Comparison of ENCODE assay signal across 1 cellular context in genomic region chr4:98657531-98658286, GRCh38.
A peak's percentile ranks its signal among the peaks of the same experiment; 100 is the strongest.
TF ChIP-seq lines count a peak whose summit lies in the region.

No MANE protein-coding gene starts in this region.

TF ChIP-seq in HEK293, 187 proteins besides CTCF, POLR2A, EP300 and RAD21 (continued from another document):
- TF ChIP-seq PATZ1 (tag by site-specific recombination; IDR thresholded peaks at IDR 0.05), result no peak
- TF ChIP-seq ZEB2 (tag by site-specific recombination; IDR thresholded peaks at IDR 0.05), result 0 out of 2 replicates have a peak, but pooled peaks have one; percentile 49
- TF ChIP-seq ZNF560 (tag by site-specific recombination; IDR thresholded peaks at IDR 0.05; ENCODE audit: borderline replicate concordance), result no peak
- TF ChIP-seq ATF2 (tag by site-specific recombination; IDR thresholded peaks at IDR 0.05; ENCODE audit: low read depth), result no peak
- peak; percentile 84 for TF ChIP-seq ZBTB17 (tag by site-specific recombination; IDR thresholded peaks at IDR 0.05)
- no peak for TF ChIP-seq ZNF391 (tag by site-specific recombination; IDR thresholded peaks at IDR 0.05; ENCODE audit: borderline replicate concordance, low read depth)
- no peak for TF ChIP-seq ZNF175 (tag by site-specific recombination; IDR thresholded peaks at IDR 0.05)
- TF ChIP-seq MZF1 (tag by site-specific recombination; IDR thresholded peaks at IDR 0.05; ENCODE audit: borderline replicate concordance), result no peak
- TF ChIP-seq BCL11B (tag by site-specific recombination; IDR thresholded peaks at IDR 0.05; ENCODE audit: low read depth), result no peak
- TF ChIP-seq ZNF626 (tag by site-specific recombination; IDR thresholded peaks at IDR 0.05), result no peak
- TF ChIP-seq ZNF610 (tag by site-specific recombination; IDR thresholded peaks at IDR 0.05; ENCODE audit: borderline replicate concordance), result no peak
- TF ChIP-seq HOXC10 (CRISPR knock-in tag; IDR thresholded peaks at IDR 0.05), result no peak
- TF ChIP-seq BCL6B (tag by site-specific recombination; IDR thresholded peaks at IDR 0.05), result no peak
- TF ChIP-seq ZBTB48 (tag by site-specific recombination; IDR thresholded peaks at IDR 0.05), result no peak
- no peak for TF ChIP-seq ZNF202 (tag by site-specific recombination; IDR thresholded peaks at IDR 0.05; ENCODE audit: borderline replicate concordance)
- TF ChIP-seq ZNF776 (tag by site-specific recombination; IDR thresholded peaks at IDR 0.05; ENCODE audit: borderline replicate concordance), result no peak
